Comparison of ENCODE assay signal across 21 cellular contexts in the genomic region with DNA sequence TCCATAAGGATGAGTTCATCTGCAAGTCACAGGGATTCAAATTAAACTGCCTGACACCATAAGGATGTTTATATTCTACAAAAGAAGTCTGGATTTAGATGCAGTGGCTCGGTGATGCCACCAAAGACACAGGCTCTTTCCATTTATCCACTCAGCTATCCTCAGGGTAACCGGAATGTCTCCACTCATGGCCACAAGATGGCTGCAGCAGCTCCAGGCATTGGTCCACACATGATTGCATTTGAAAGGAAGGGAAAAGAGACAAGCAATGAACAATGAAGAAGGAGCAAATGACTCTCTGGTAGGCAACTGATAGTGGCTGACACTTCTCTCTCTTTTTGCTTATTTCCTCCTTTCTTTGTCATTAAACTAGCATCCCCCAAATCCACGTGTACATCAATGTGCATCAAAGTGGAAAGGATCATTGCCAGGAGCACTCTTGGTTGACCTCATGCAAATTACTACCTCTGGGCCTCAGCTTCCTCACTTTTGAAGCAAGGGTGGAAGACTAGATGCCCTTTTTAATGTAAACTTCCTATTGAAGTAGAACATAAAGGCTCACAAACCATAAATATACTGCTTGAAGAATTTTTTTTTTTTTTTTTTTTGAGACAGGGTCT. TPM values are rescaled to one million over a fixed set of nuclear protein-coding genes. Genes with fewer than 3 reads are reported as not detected.
DNase-seq lines count a peak whose midpoint lies in the region; ATAC-seq and TF ChIP-seq lines count a peak whose summit lies in the region.
"Had no signal": no experiment of that assay in that cellular context is flagged by ENCODE, and none has a peak within 500 bp of the region (broad histone marks: within the 10 kb centered on the region; RNA-seq: fewer than 3 reads in every experiment).

No MANE protein-coding gene starts in this region.

- H3K27ac Mint-ChIP-seq in memory B cell, result no peak overlapping the region
- H3K27ac Mint-ChIP-seq: activated CD4-positive, alpha-beta T cell treated with anti-CD3 and anti-CD28 coated beads for 36 hours; nephron progenitor cell had no signal

- H3K9ac ChIP-seq in Karpas-422 (ENCODE audit: low read length), result peak overlapping the region; percentile 51
- H3K9ac ChIP-seq: KMS-11 had no signal

- H3K9me3 ChIP-seq in DOHH2 (ENCODE audit: control insufficient read depth, insufficient read depth, low read length) (peaks cover 4% of the 10 kb centered on the region; the same call in 1 of the 2 replicates), Karpas-422 (ENCODE audit: low read length) (no peaks in the 10 kb centered on the region)
- H3K9me3 ChIP-seq: right atrium auricular region, transverse colon had no signal

- ATAC-seq in memory B cell (ENCODE audit: low read depth), result peak; percentile 89
- ATAC-seq in HG03571 (IDR thresholded peaks at IDR 0.05; ENCODE audit: unreplicated experiment), result no peak
- ATAC-seq: activated CD4-positive, alpha-beta T cell treated with anti-CD3 and anti-CD28 coated beads for 36 hours had no signal

- DNase-seq in Karpas-422, result peak; percentile 94
- DNase-seq in choroid plexus epithelial cell (ENCODE audit: low read depth), result peak; percentile 26
- DNase-seq in memory B cell (ENCODE audit: low spot score in 2 of 2), result peak in 1 of 2 donors; percentile 23
- no peak for DNase-seq in DMS 273 (lab: John Stamatoyannopoulos, UW; ENCODE audit: unreplicated experiment)
- no peak for DNase-seq in NCI-H510A (lab: John Stamatoyannopoulos, UW)
- no peak for DNase-seq in COR-L47 (lab: John Stamatoyannopoulos, UW)
- DNase-seq: activated CD4-positive, alpha-beta T cell treated with anti-CD3 and anti-CD28 coated beads for 36 hours; activated naive CD4-positive, alpha-beta T cell treated with anti-CD3 and anti-CD28 coated beads, Interleukin-2, amount 50 U/mL, for 16 hours; GF-D8; H7; left ventricle myocardium superior; NCI-H1694 treated with DMSO at 0.1 percent for 48 hours; NCI-H526 treated with DMSO at 0.1 percent for 48 hours; nephron progenitor cell; transverse colon had no signal

- no peaks in the 10 kb centered on the region for H4K20me1 ChIP-seq in DOHH2 (ENCODE audit: control insufficient read depth, insufficient read depth, low read depth, low read length)
- no peaks in the 10 kb centered on the region for H4K20me1 ChIP-seq in Karpas-422 (ENCODE audit: insufficient read depth, low read depth, low read length)

- no peaks in the 10 kb centered on the region; the same call in 1 of the 2 replicates for H3K36me3 ChIP-seq in DOHH2 (ENCODE audit: control insufficient read depth, low read length)
- H3K36me3 ChIP-seq in Karpas-422 (ENCODE audit: insufficient read depth, low read length), result no peaks in the 10 kb centered on the region
- H3K36me3 ChIP-seq: right atrium auricular region, transverse colon had no signal

- H3K27me3 ChIP-seq in DOHH2 (ENCODE audit: control insufficient read depth, low read length), result no peaks in the 10 kb centered on the region
- no peaks in the 10 kb centered on the region for H3K27me3 ChIP-seq in Karpas-422 (ENCODE audit: low read length)
- H3K27me3 ChIP-seq: hepatocyte, right atrium auricular region, transverse colon had no signal

- H3K4me1 ChIP-seq in DOHH2 (ENCODE audit: control insufficient read depth, low read length) (peaks cover 74% of the 10 kb centered on the region), Karpas-422 (ENCODE audit: low read length) (peaks cover 42% of the 10 kb centered on the region)
- H3K4me1 ChIP-seq: right atrium auricular region had no signal

- H3K4me2 ChIP-seq in DOHH2 (ENCODE audit: low read length), result peak overlapping the region; percentile 95
- peak overlapping the region; percentile 65 for H3K4me2 ChIP-seq in Karpas-422 (ENCODE audit: low read depth, low read length, poor library complexity, severe bottlenecking)
- H3K4me2 ChIP-seq: hepatocyte, KMS-11 had no signal

- peaks cover 5% of the 10 kb centered on the region for H3K27me3 Mint-ChIP-seq in memory B cell
- H3K27me3 Mint-ChIP-seq: activated CD4-positive, alpha-beta T cell treated with anti-CD3 and anti-CD28 coated beads for 36 hours; central memory CD8-positive, alpha-beta T cell had no signal

- peaks cover 15% of the 10 kb centered on the region for H3K4me1 Mint-ChIP-seq in memory B cell
- H3K4me1 Mint-ChIP-seq: nephron progenitor cell had no signal

- H3F3A ChIP-seq in DOHH2 (ENCODE audit: control insufficient read depth, insufficient read depth), result peaks cover 28% of the 10 kb centered on the region

- H3K79me2 ChIP-seq in DOHH2 (ENCODE audit: control insufficient read depth, low read length), result no peaks in the 10 kb centered on the region
- no peaks in the 10 kb centered on the region for H3K79me2 ChIP-seq in Karpas-422 (ENCODE audit: low read length)
- H3K79me2 ChIP-seq: hepatocyte had no signal

- peak overlapping the region; percentile 33; the same call in 1 of the 2 replicates for H2AFZ ChIP-seq in Karpas-422 (ENCODE audit: low read length)
- H2AFZ ChIP-seq: hepatocyte had no signal

- H3K27ac ChIP-seq in DOHH2 (ENCODE audit: low read depth, low read length), result peak overlapping the region; percentile 88
- H3K27ac ChIP-seq in Karpas-422 (ENCODE audit: low read length), result peak overlapping the region; percentile 93
- H3K27ac ChIP-seq: hepatocyte, KMS-11, right atrium auricular region, transverse colon had no signal

- TF ChIP-seq CTCF in DOHH2 (IDR thresholded peaks at IDR 0.05; ENCODE audit: low read depth, low read length, poor library complexity, severe bottlenecking) (peak; percentile 46), choroid plexus epithelial cell (conservative IDR thresholded peaks at IDR 0.05; ENCODE audit: low read depth, low read length) (peak; percentile 35)

- no peaks in the 10 kb centered on the region for H3K9me3 Mint-ChIP-seq in memory B cell
- H3K9me3 Mint-ChIP-seq: central memory CD8-positive, alpha-beta T cell; nephron progenitor cell had no signal

- H3K36me3 Mint-ChIP-seq in memory B cell, result no peaks in the 10 kb centered on the region

- no peaks in the 10 kb centered on the region for H3K9me2 ChIP-seq in DOHH2 (replicated peaks; ENCODE audit: control insufficient read depth, low read length)
- H3K9me2 ChIP-seq in Karpas-422 (replicated peaks; ENCODE audit: insufficient read depth, low read length), result no peaks in the 10 kb centered on the region

- H3K4me3 Mint-ChIP-seq in memory B cell, result no peak overlapping the region
- H3K4me3 Mint-ChIP-seq: activated CD4-positive, alpha-beta T cell treated with anti-CD3 and anti-CD28 coated beads for 36 hours; central memory CD8-positive, alpha-beta T cell; nephron progenitor cell had no signal

- peak overlapping the region; percentile 66 for H3K4me3 ChIP-seq in DOHH2 (ENCODE audit: low read length)
- peak overlapping the region; percentile 31 for H3K4me3 ChIP-seq in Karpas-422 (ENCODE audit: low read length)
- no peak overlapping the region for H3K4me3 ChIP-seq in choroid plexus epithelial cell (ENCODE audit: low read depth, low read length)
- H3K4me3 ChIP-seq: hepatocyte, right atrium auricular region, transverse colon had no signal

RNA-seq across cellular contexts. Expression of a gene that starts 7.2 kb away (rescaled TPM):
- 41.1 and 43.8 TPM in 2 replicates for total RNA-seq in Karpas-422 (2014; rRNA removed; shearing (Covaris generic); ENCODE audit: low replicate concordance)

RNA-seq across cellular contexts. Expression of a gene that starts 25.4 kb away (rescaled TPM):
- total RNA-seq in Karpas-422 (2014; rRNA removed; shearing (Covaris generic); ENCODE audit: low replicate concordance), result 37.0 and 51.0 TPM in 2 replicates

Comparison
In these comparisons a context has a peak if more than half of its experiments do, and no peak if none do; other contexts are left out.
1. DNase-seq: peak in Karpas-422 (single experiment) and choroid plexus epithelial cell (single experiment); none in DMS 273 (single experiment), NCI-H510A (single experiment) and COR-L47 (single experiment).